ENCODE assay signal across 13 cellular contexts in genomic region chr1:10599194-10599861, GRCh38.
DNase-seq lines count a peak whose midpoint lies in the region; ATAC-seq, FAIRE-seq and TF ChIP-seq lines count a peak whose summit lies in the region.
"Had no signal": no experiment of that assay in that cellular context is flagged by ENCODE, and none has a peak within 500 bp of the region (broad histone marks: within the 10 kb centered on the region; RNA-seq: fewer than 3 reads in every experiment).

No MANE protein-coding gene starts in this region.

- H3K9me3 ChIP-seq in adipocyte (ENCODE audit: control insufficient read depth, low read length) (no peaks in the 10 kb centered on the region), hepatocyte (ENCODE audit: low read depth) (no peaks in the 10 kb centered on the region), small intestine (ENCODE audit: control insufficient read depth, low read depth) (no peaks in the 10 kb centered on the region), neural progenitor cell (ENCODE audit: low read depth) (no peaks in the 10 kb centered on the region)

- DNase-seq in H54 (ENCODE audit: insufficient read length, low spot score): peak; percentile 36
- DNase-seq in adipocyte (ENCODE audit: low read depth): peak; percentile 72
- peak; percentile 71 for DNase-seq in hepatocyte (ENCODE audit: low spot score)
- peak; percentile 79 for DNase-seq in small intestine
- DNase-seq in activated CD4-positive, alpha-beta T cell treated with anti-CD3 and anti-CD28 coated beads, Interleukin-2, amount 50 U/mL, for 4 hours: no peak
- no peak for DNase-seq in stimulated activated CD4-positive, alpha-beta T cell treated with anti-CD3 and anti-CD28 coated beads, Interleukin-4, amount 100 ng/mL, for 4 hours
- DNase-seq in neural progenitor cell (ENCODE audit: low spot score): no peak
- DNase-seq: effector CD4-positive, alpha-beta T cell; islet precursor cell; Karpas-422; SIG-M5 had no signal

- ATAC-seq in GM19455 (IDR thresholded peaks at IDR 0.05; ENCODE audit: unreplicated experiment): no peak
- ATAC-seq: activated CD4-positive, CD25-positive, alpha-beta regulatory T cell treated with anti-CD3 and anti-CD28 coated beads, Interleukin-2, amount 50 U/mL, for 24 hours had no signal

- 64% methylated on average over 6 of the region's 6 CpGs for WGBS in hepatocyte (ENCODE audit: low lambda C conversion rate, missing lambda C conversion rate)
- 39 to 72% (median 52%) methylated on average over 6 of the region's 6 CpGs for WGBS in small intestine, 3 donors

- peaks cover 2% of the 10 kb centered on the region for H3K36me3 Mint-ChIP-seq in neural progenitor cell

- H3K4me1 ChIP-seq in adipocyte (ENCODE audit: control insufficient read depth, insufficient read depth, low read length) (peaks cover 12% of the 10 kb centered on the region), hepatocyte (ENCODE audit: insufficient read depth) (peaks cover 56% of the 10 kb centered on the region), small intestine (ENCODE audit: control insufficient read depth in 2 of 2, insufficient read depth in 1 of 2, low read depth in 1 of 2, low read length in 1 of 2) (no peaks in the 10 kb centered on the region), neural progenitor cell (peaks cover 30% of the 10 kb centered on the region)

- H3K9me3 Mint-ChIP-seq in neural progenitor cell: no peaks in the 10 kb centered on the region

- H3K4me3 ChIP-seq in adipocyte (ENCODE audit: low read length) (no peak overlapping the region), hepatocyte (no peak overlapping the region), small intestine (ENCODE audit: low read depth in 1 of 2, low read length in 2 of 2) (no peak overlapping the region), neural progenitor cell (no peak overlapping the region)

- no peak for TF ChIP-seq POLR2A in H54 (IDR thresholded peaks at IDR 0.05; ENCODE audit: low read depth, low read length)

- H3K36me3 ChIP-seq in adipocyte (ENCODE audit: control insufficient read depth, insufficient read depth, low read length, severe bottlenecking) (no peaks in the 10 kb centered on the region), hepatocyte (replicated peaks; ENCODE audit: insufficient read depth, low read depth) (no peaks in the 10 kb centered on the region), small intestine (ENCODE audit: control insufficient read depth in 2 of 2, insufficient read depth in 2 of 2, low read length in 2 of 2) (no peaks in the 10 kb centered on the region), neural progenitor cell (no peaks in the 10 kb centered on the region)

- no peak overlapping the region for H3K9ac ChIP-seq in adipocyte (ENCODE audit: low read length)
- no peak overlapping the region for H3K9ac ChIP-seq in neural progenitor cell

- TF ChIP-seq CTCF in hepatocyte (IDR thresholded peaks at IDR 0.05; ENCODE audit: poor library complexity): no peak
- no peak for TF ChIP-seq CTCF in neural progenitor cell (IDR thresholded peaks at IDR 0.05)

- FAIRE-seq in H54 (lab: Jason Lieb, UNC) (peak; percentile 74), small intestine (lab: Jason Lieb, UNC) (no peak)

- H3K27me3 ChIP-seq in adipocyte (replicated peaks; ENCODE audit: control insufficient read depth, insufficient read depth, low read length): no peaks in the 10 kb centered on the region
- no peaks in the 10 kb centered on the region for H3K27me3 ChIP-seq in hepatocyte
- H3K27me3 ChIP-seq in small intestine (ENCODE audit: control insufficient read depth in 2 of 2, insufficient read depth in 2 of 2, low read length in 2 of 2): no peaks in the 10 kb centered on the region
- H3K27me3 ChIP-seq in neural progenitor cell: no peaks in the 10 kb centered on the region

- peaks cover 68% of the 10 kb centered on the region for H3K4me1 Mint-ChIP-seq in neural progenitor cell

- H3K79me2 ChIP-seq in hepatocyte (peaks cover 4% of the 10 kb centered on the region), neural progenitor cell (ENCODE audit: low read depth) (no peaks in the 10 kb centered on the region)

- no peaks in the 10 kb centered on the region for H4K20me1 ChIP-seq in hepatocyte (ENCODE audit: insufficient read depth, poor library complexity, severe bottlenecking)
- H4K20me1 ChIP-seq in neural progenitor cell (ENCODE audit: low read depth): peaks cover 35% of the 10 kb centered on the region

- no peaks in the 10 kb centered on the region for H3K9me2 ChIP-seq in hepatocyte (replicated peaks; ENCODE audit: insufficient read depth)

- no peak overlapping the region for H3K4me3 Mint-ChIP-seq in neural progenitor cell

- H3K27me3 Mint-ChIP-seq in neural progenitor cell (ENCODE audit: insufficient read depth, low read depth): peaks cover 3% of the 10 kb centered on the region

- no peak overlapping the region for H3K27ac Mint-ChIP-seq in neural progenitor cell

- H3K4me2 ChIP-seq in hepatocyte (peak overlapping the region; percentile 55), neural progenitor cell (no peak overlapping the region)

- H2AFZ ChIP-seq in hepatocyte (no peak overlapping the region), neural progenitor cell (replicated peaks) (no peak overlapping the region)

- H3F3A ChIP-seq in neural progenitor cell (ENCODE audit: low read depth): peaks cover 7% of the 10 kb centered on the region

- peak overlapping the region; percentile 92 for H3K27ac ChIP-seq in hepatocyte
- no peak overlapping the region for H3K27ac ChIP-seq in small intestine (ENCODE audit: low read depth in 1 of 2, low read length in 1 of 2)
- H3K27ac ChIP-seq in neural progenitor cell: no peak overlapping the region

Comparison
In these comparisons a context has a peak if more than half of its experiments do, and no peak if none do; other contexts are left out.
1. DNase-seq: peak in H54 (single experiment), adipocyte (single experiment), hepatocyte (single experiment) and small intestine (single experiment); none in activated CD4-positive, alpha-beta T cell treated with anti-CD3 and anti-CD28 coated beads, Interleukin-2, amount 50 U/mL, for 4 hours (0 of 2), stimulated activated CD4-positive, alpha-beta T cell treated with anti-CD3 and anti-CD28 coated beads, Interleukin-4, amount 100 ng/mL, for 4 hours (0 of 2) and neural progenitor cell (single experiment).